ENCODE assay signal across 1 cellular context in genomic region chr11:127528297-127528696, GRCh38.
TF ChIP-seq lines count a peak whose summit lies in the region.

No MANE protein-coding gene starts in this region.

TF ChIP-seq in HepG2, 621 proteins besides CTCF, POLR2A, EP300 and RAD21 (continued from another document):
- peak; percentile 59; the same call in 1 of the 2 replicates for TF ChIP-seq RAD51 (IDR thresholded peaks at IDR 0.05; ENCODE audit: borderline replicate concordance)
- TF ChIP-seq ZNF230 (CRISPR knock-in tag; IDR thresholded peaks at IDR 0.05), result no peak
- TF ChIP-seq ZNF572 (CRISPR knock-in tag; IDR thresholded peaks at IDR 0.05), result no peak
